In genomic region chr10:5945561-5946418, GRCh38 we compare ENCODE assay signal across 8 cellular contexts. TPM values are rescaled to one million over a fixed set of nuclear protein-coding genes. Genes with fewer than 3 reads are reported as not detected.
DNase-seq lines count a peak whose midpoint lies in the region; ATAC-seq, FAIRE-seq and TF ChIP-seq lines count a peak whose summit lies in the region.

No MANE protein-coding gene starts in this region.

- H3K27ac ChIP-seq in epithelial cell of prostate = peak overlapping the region; percentile 62

- no peak for TF ChIP-seq POLR2A in H54 (IDR thresholded peaks at IDR 0.05; ENCODE audit: low read depth, low read length)

- CTCF ChIA-PET in AG04449 (lab: Yijun Ruan, JAX) = interaction anchor here (0.6 to 2.5 kb wide), 5 partner anchors 67 to 460 kb away, joined by 3 to 10 read pairs (median 5); no protein-coding TSS in a partner anchor

- DNase-seq in AG04449 (ENCODE audit: low read depth, low spot score) (peak; percentile 96), NOMO-1 (lab: John Stamatoyannopoulos, UW; ENCODE audit: unreplicated experiment in 2 of 2) (peak; percentile 29 to 34), epithelial cell of prostate (ENCODE audit: low read depth, low spot score) (no peak), myocyte (ENCODE audit: low read depth) (peak; percentile 59), NCI-H1930 (lab: John Stamatoyannopoulos, UW) (no peak), H54 (ENCODE audit: insufficient read length, low spot score) (no peak), RCC 7860 (ENCODE audit: low spot score) (no peak)

- no peak for ATAC-seq in HG03469 (IDR thresholded peaks at IDR 0.05; ENCODE audit: unreplicated experiment)

- FAIRE-seq in H54 (lab: Jason Lieb, UNC) = no peak
- FAIRE-seq in RCC 7860 (lab: Jason Lieb, UNC) = no peak

- POLR2A ChIA-PET in AG04449 (lab: Yijun Ruan, JAX) = no interaction called here

- H3K4me3 ChIP-seq in AG04449 (ENCODE audit: low read depth, low read length) = peak overlapping the region; percentile 12; the same call in 1 of the 2 replicates

- TF ChIP-seq CTCF in AG04449 (IDR thresholded peaks at IDR 0.05; ENCODE audit: insufficient read depth, low read length, missing control alignments) = no peak

RNA-seq across cellular contexts. Expression of gene IL15RA, which starts 31.6 kb away (rescaled TPM):
- 0.19 and 0.88 TPM in 2 replicates for total RNA-seq in myocyte
- polyA plus RNA-seq in myocyte (2012) = 0.35 TPM

RNA-seq across cellular contexts. Expression of gene FBH1, which starts 55.7 kb away (rescaled TPM):
- total RNA-seq in myocyte = 69.3 and 75.2 TPM in 2 replicates
- polyA plus RNA-seq in myocyte (2012) = 45.0 TPM

RNA-seq across cellular contexts. Expression of gene ANKRD16, which starts 56.1 kb away (rescaled TPM):
- 10.2 and 12.1 TPM in 2 replicates for total RNA-seq in myocyte
- polyA plus RNA-seq in myocyte (2012) = 6.3 TPM

Comparison
In these comparisons a context has a peak if more than half of its experiments do, and no peak if none do; other contexts are left out.
1. DNase-seq: peak in AG04449 (single experiment), NOMO-1 (2 of 2) and myocyte (single experiment); none in epithelial cell of prostate (single experiment), NCI-H1930 (0 of 2), H54 (single experiment) and RCC 7860 (single experiment).